25 cellular contexts compared by ENCODE assay signal in genomic region chr2:96823203-96823602, GRCh38. TPM values are rescaled to one million over a fixed set of nuclear protein-coding genes. Genes with fewer than 3 reads are reported as not detected.
DNase-seq lines count a peak whose midpoint lies in the region; ATAC-seq and TF ChIP-seq lines count a peak whose summit lies in the region.
"Had no signal": no experiment of that assay in that cellular context is flagged by ENCODE, and none has a peak within 500 bp of the region (broad histone marks: within the 10 kb centered on the region; RNA-seq: fewer than 3 reads in every experiment).

No MANE protein-coding gene starts in this region.

- ATAC-seq in right cardiac atrium (no peak), GM21515 (IDR thresholded peaks at IDR 0.05; ENCODE audit: unreplicated experiment) (no peak), HG03280 (IDR thresholded peaks at IDR 0.05; ENCODE audit: unreplicated experiment) (no peak)
- no peak for ATAC-seq in stimulated activated effector memory CD8-positive, alpha-beta T cell treated with anti-CD3 and anti-CD28 coated beads, Interleukin-12 subunit alpha, Interleukin-12 subunit beta, amount 100 ng/mL, for 72 hours
- ATAC-seq: activated CD4-positive, CD25-positive, alpha-beta regulatory T cell treated with anti-CD3 and anti-CD28 coated beads, Interleukin-2, amount 50 U/mL, for 24 hours; foreskin keratinocyte; left lobe of liver had no signal

- peaks cover 34% of the 10 kb centered on the region for H3K4me1 Mint-ChIP-seq in stimulated activated effector memory CD8-positive, alpha-beta T cell treated with anti-CD3 and anti-CD28 coated beads, Interleukin-12 subunit alpha, Interleukin-12 subunit beta, amount 100 ng/mL, for 72 hours
- H3K4me1 Mint-ChIP-seq in activated T-helper 2 cell treated with anti-CD3 and anti-CD28 coated beads, Interferon-gamma antibody, Interleukin-2, Interleukin-4, amounts not matched to agents 10 μg/mL and 5 μg/mL and 100 μg/mL, durations not matched to agents 14 hours and 24 hours and 36 hours (ENCODE audit: low read depth), result peaks cover 31% of the 10 kb centered on the region

- 64% methylated on average over 11 of the region's 11 CpGs for WGBS in right cardiac atrium

- H3K27me3 ChIP-seq in right cardiac atrium (ENCODE audit: control insufficient read depth, insufficient read depth), result no peaks in the 10 kb centered on the region
- H3K27me3 ChIP-seq: brain microvascular endothelial cell, foreskin keratinocyte, neutrophil, upper lobe of right lung had no signal

- H3K4me3 ChIP-seq in right cardiac atrium (ENCODE audit: low read length), result no peak overlapping the region
- H3K4me3 ChIP-seq: upper lobe of right lung had no signal

- H3K27ac ChIP-seq in RWPE1, result peak overlapping the region; percentile 6
- H3K27ac ChIP-seq in right cardiac atrium (ENCODE audit: low read length), result no peak overlapping the region
- H3K27ac ChIP-seq: brain microvascular endothelial cell, foreskin keratinocyte, neutrophil, upper lobe of right lung had no signal

- H3K9me3 Mint-ChIP-seq in stimulated activated effector memory CD8-positive, alpha-beta T cell treated with anti-CD3 and anti-CD28 coated beads, Interleukin-12 subunit alpha, Interleukin-12 subunit beta, amount 100 ng/mL, for 72 hours, result no peaks in the 10 kb centered on the region
- no peaks in the 10 kb centered on the region for H3K9me3 Mint-ChIP-seq in activated T-helper 2 cell treated with anti-CD3 and anti-CD28 coated beads, Interferon-gamma antibody, Interleukin-2, Interleukin-4, amounts not matched to agents 10 μg/mL and 5 μg/mL and 100 μg/mL, durations not matched to agents 14 hours and 24 hours and 36 hours
- H3K9me3 Mint-ChIP-seq: CD4-positive, alpha-beta T cell; T-helper 1 cell treated with Interleukin-12 subunit alpha and Interleukin-12 subunit beta and Interleukin-4 antibody, amounts not matched to agents 30 μg/mL and 1 μg/mL, for 36 hours had no signal

- POLR2A ChIA-PET in RWPE1 (lab: Yijun Ruan, JAX; ENCODE audit: low non-redundant PET), result no interaction called here

- H3K4me1 ChIP-seq in right cardiac atrium (ENCODE audit: control insufficient read depth, insufficient read depth, low read length), result peaks cover 15% of the 10 kb centered on the region
- H3K4me1 ChIP-seq: foreskin keratinocyte had no signal

- no peaks in the 10 kb centered on the region for H3K27me3 Mint-ChIP-seq in activated T-helper 2 cell treated with anti-CD3 and anti-CD28 coated beads, Interferon-gamma antibody, Interleukin-2, Interleukin-4, amounts not matched to agents 10 μg/mL and 5 μg/mL and 100 μg/mL, durations not matched to agents 14 hours and 24 hours and 36 hours (ENCODE audit: low read depth)
- H3K27me3 Mint-ChIP-seq: CD4-positive, alpha-beta T cell had no signal

- peak overlapping the region; percentile 26 for H3K27ac Mint-ChIP-seq in stimulated activated effector memory CD8-positive, alpha-beta T cell treated with anti-CD3 and anti-CD28 coated beads, Interleukin-12 subunit alpha, Interleukin-12 subunit beta, amount 100 ng/mL, for 72 hours
- no peak overlapping the region for H3K27ac Mint-ChIP-seq in activated T-helper 2 cell treated with anti-CD3 and anti-CD28 coated beads, Interferon-gamma antibody, Interleukin-2, Interleukin-4, amounts not matched to agents 10 μg/mL and 5 μg/mL and 100 μg/mL, durations not matched to agents 14 hours and 24 hours and 36 hours
- H3K27ac Mint-ChIP-seq: CD4-positive, alpha-beta T cell; T-helper 1 cell treated with Interleukin-12 subunit alpha and Interleukin-12 subunit beta and Interleukin-4 antibody, amounts not matched to agents 30 μg/mL and 1 μg/mL, for 36 hours had no signal

- no peaks in the 10 kb centered on the region for H3K9me3 ChIP-seq in right cardiac atrium (ENCODE audit: control insufficient read depth, low read length)
- H3K9me3 ChIP-seq: neutrophil, upper lobe of right lung had no signal

- DNase-seq in EH (ENCODE audit: low read depth) (peak; percentile 21), RWPE1 (ENCODE audit: low spot score) (no peak), right cardiac atrium (peak in 2 of 3 donors; percentile 53 to 62)
- no peak for DNase-seq in stimulated activated effector memory CD8-positive, alpha-beta T cell treated with anti-CD3 and anti-CD28 coated beads, Interleukin-12 subunit alpha, Interleukin-12 subunit beta, amount 100 ng/mL, for 72 hours (ENCODE audit: low spot score in 2 of 2)
- DNase-seq in activated T-helper 2 cell treated with anti-CD3 and anti-CD28 coated beads, Interferon-gamma antibody, Interleukin-2, Interleukin-4, amounts not matched to agents 10 μg/mL and 5 μg/mL and 100 μg/mL, durations not matched to agents 14 hours and 24 hours and 36 hours (ENCODE audit: low spot score), result no peak
- DNase-seq: activated CD4-positive, alpha-beta T cell treated with anti-CD3 and anti-CD28 coated beads, Interleukin-2, amount 50 U/mL, for 48 hours; activated naive CD4-positive, alpha-beta T cell treated with anti-CD3 and anti-CD28 coated beads, Interleukin-2, amount 50 U/mL, for 16 hours; amniotic stem cell; brain microvascular endothelial cell; CD4-positive, alpha-beta T cell; foreskin keratinocyte; KG1; NCI-H1417 treated with DMSO at 0.1 percent for 48 hours; NCI-H2081 treated with DMSO at 0.1 percent for 48 hours; NCI-H226; NCI-H69; stimulated activated CD4-positive, alpha-beta T cell treated with anti-CD3 and anti-CD28 coated beads, Interleukin-4, amount 100 ng/mL, for 1 hour; substantia nigra; upper lobe of right lung had no signal

- peaks cover 61% of the 10 kb centered on the region for H3K36me3 Mint-ChIP-seq in stimulated activated effector memory CD8-positive, alpha-beta T cell treated with anti-CD3 and anti-CD28 coated beads, Interleukin-12 subunit alpha, Interleukin-12 subunit beta, amount 100 ng/mL, for 72 hours
- H3K36me3 Mint-ChIP-seq in activated T-helper 2 cell treated with anti-CD3 and anti-CD28 coated beads, Interferon-gamma antibody, Interleukin-2, Interleukin-4, amounts not matched to agents 10 μg/mL and 5 μg/mL and 100 μg/mL, durations not matched to agents 14 hours and 24 hours and 36 hours (ENCODE audit: low read depth), result peaks cover 57% of the 10 kb centered on the region

- TF ChIP-seq CTCF in RWPE1 (conservative IDR thresholded peaks at IDR 0.05; ENCODE audit: low read depth), result no peak

- CTCF ChIA-PET in RWPE1 (lab: Yijun Ruan, JAX), result no interaction called here

- no peak overlapping the region for H3K4me3 Mint-ChIP-seq in stimulated activated effector memory CD8-positive, alpha-beta T cell treated with anti-CD3 and anti-CD28 coated beads, Interleukin-12 subunit alpha, Interleukin-12 subunit beta, amount 100 ng/mL, for 72 hours
- H3K4me3 Mint-ChIP-seq in activated T-helper 2 cell treated with anti-CD3 and anti-CD28 coated beads, Interferon-gamma antibody, Interleukin-2, Interleukin-4, amounts not matched to agents 10 μg/mL and 5 μg/mL and 100 μg/mL, durations not matched to agents 14 hours and 24 hours and 36 hours (ENCODE audit: low read depth), result no peak overlapping the region
- H3K4me3 Mint-ChIP-seq: CD4-positive, alpha-beta T cell; T-helper 1 cell treated with Interleukin-12 subunit alpha and Interleukin-12 subunit beta and Interleukin-4 antibody, amounts not matched to agents 30 μg/mL and 1 μg/mL, for 36 hours had no signal

- intact Hi-C loops in right cardiac atrium (cut with DNase I), result no loop called here
- intact Hi-C loops in activated T-helper 2 cell treated with anti-CD3 and anti-CD28 coated beads, Interferon-gamma antibody, Interleukin-2, Interleukin-4, amounts not matched to agents 10 μg/mL and 5 μg/mL and 100 μg/mL, durations not matched to agents 14 hours and 24 hours and 36 hours (cut with micrococcal nuclease), result no loop called here

RNA-seq across cellular contexts. Expression of gene CNNM3, which starts 7.1 kb away (rescaled TPM):
- 10 to 100 TPM in 3 of 4 donors, 1 to 10 TPM in 1; 8.6 to 14.5 (median 11.5) TPM for total RNA-seq in right cardiac atrium
- polyA plus RNA-seq in right cardiac atrium, result 7.2 TPM
- 28.7 and 30.4 TPM in 2 replicates for total RNA-seq in activated T-helper 2 cell treated with anti-CD3 and anti-CD28 coated beads, Interferon-gamma antibody, Interleukin-2, Interleukin-4, amounts not matched to agents 10 μg/mL and 5 μg/mL and 100 μg/mL, durations not matched to agents 14 hours and 24 hours and 36 hours

RNA-seq across cellular contexts. Expression of gene ANKRD23, which starts 20.6 kb away (rescaled TPM):
- 10 to 100 TPM in 3 of 4 donors, 1 to 10 TPM in 1; 8.2 to 27.7 (median 17.3) TPM for total RNA-seq in right cardiac atrium
- 27.0 TPM for polyA plus RNA-seq in right cardiac atrium
- 7.0 and 9.1 TPM in 2 replicates for total RNA-seq in activated T-helper 2 cell treated with anti-CD3 and anti-CD28 coated beads, Interferon-gamma antibody, Interleukin-2, Interleukin-4, amounts not matched to agents 10 μg/mL and 5 μg/mL and 100 μg/mL, durations not matched to agents 14 hours and 24 hours and 36 hours

RNA-seq across cellular contexts. Expression of gene ANKRD39, which starts 34.6 kb away (rescaled TPM):
- total RNA-seq in right cardiac atrium, result 10 to 100 TPM; 11.8 to 17.3 (median 14.1) TPM
- polyA plus RNA-seq in right cardiac atrium, result 23.3 TPM
- total RNA-seq in activated T-helper 2 cell treated with anti-CD3 and anti-CD28 coated beads, Interferon-gamma antibody, Interleukin-2, Interleukin-4, amounts not matched to agents 10 μg/mL and 5 μg/mL and 100 μg/mL, durations not matched to agents 14 hours and 24 hours and 36 hours, result 39.2 and 40.0 TPM in 2 replicates

RNA-seq across cellular contexts. Expression of gene SEMA4C, which starts 46.7 kb away (rescaled TPM):
- 10 to 100 TPM; 22.0 to 28.5 (median 24.5) TPM for total RNA-seq in right cardiac atrium
- polyA plus RNA-seq in right cardiac atrium, result 19.3 TPM
- 32.0 and 36.1 TPM in 2 replicates for total RNA-seq in activated T-helper 2 cell treated with anti-CD3 and anti-CD28 coated beads, Interferon-gamma antibody, Interleukin-2, Interleukin-4, amounts not matched to agents 10 μg/mL and 5 μg/mL and 100 μg/mL, durations not matched to agents 14 hours and 24 hours and 36 hours

Comparison
In these comparisons a context has a peak if more than half of its experiments do, and no peak if none do; other contexts are left out.
1. DNase-seq: peak in EH (single experiment) and right cardiac atrium (2 of 3); none in RWPE1 (single experiment), stimulated activated effector memory CD8-positive, alpha-beta T cell treated with anti-CD3 and anti-CD28 coated beads, Interleukin-12 subunit alpha, Interleukin-12 subunit beta, amount 100 ng/mL, for 72 hours (0 of 2) and activated T-helper 2 cell treated with anti-CD3 and anti-CD28 coated beads, Interferon-gamma antibody, Interleukin-2, Interleukin-4, amounts not matched to agents 10 μg/mL and 5 μg/mL and 100 μg/mL, durations not matched to agents 14 hours and 24 hours and 36 hours (single experiment).